Comparison of ENCODE assay signal across 14 cellular contexts in genomic region chr1:29569971-29570634, GRCh38.
A peak's percentile ranks its signal among the peaks of the same experiment; 100 is the strongest.
DNase-seq lines count a peak whose midpoint lies in the region; ATAC-seq, FAIRE-seq and TF ChIP-seq lines count a peak whose summit lies in the region.
"Had no signal": no experiment of that assay in that cellular context is flagged by ENCODE, and none has a peak within 500 bp of the region (broad histone marks: within the 10 kb centered on the region; RNA-seq: fewer than 3 reads in every experiment).

No MANE protein-coding gene starts in this region.

- no peak overlapping the region for H3K4me3 ChIP-seq in endothelial cell of umbilical vein (replicated peaks in 1 of 3; ENCODE audit: insufficient read depth in 1 of 3, low read depth in 1 of 3, low read length in 3 of 3)
- H3K4me3 ChIP-seq: thoracic aorta had no signal

- H3K36me3 ChIP-seq in endothelial cell of umbilical vein (ENCODE audit: control insufficient read depth in 2 of 2, extremely low read depth in 1 of 2, insufficient read depth in 2 of 2, low read length in 2 of 2), result no peaks in the 10 kb centered on the region
- H3K36me3 ChIP-seq: thoracic aorta had no signal

- no peak overlapping the region for H3K4me2 ChIP-seq in endothelial cell of umbilical vein (ENCODE audit: insufficient read depth, low read length)

- POLR2A ChIA-PET in endothelial cell of umbilical vein (lab: Charles Lee), result no interaction called here

- TF ChIP-seq POLR2A in endothelial cell of umbilical vein (IDR thresholded peaks at IDR 0.05; ENCODE audit: low read depth, low read length), result no peak

- no TSS peak for BruUV-seq in endothelial cell of umbilical vein (replicated peaks; lab: Mats Ljungman, UMichigan)

- TF ChIP-seq CTCF in endothelial cell of umbilical vein (IDR thresholded peaks at IDR 0.05; ENCODE audit: extremely low read depth in 1 of 2, insufficient read depth in 1 of 2, low read depth in 1 of 2, low read length in 2 of 2), result no peak

- FAIRE-seq in endothelial cell of umbilical vein (lab: Jason Lieb, UNC), result no peak
- FAIRE-seq: colon, D721Med, GM18507 had no signal

- no peaks in the 10 kb centered on the region for H3K4me1 ChIP-seq in endothelial cell of umbilical vein (ENCODE audit: control insufficient read depth, extremely low read depth, insufficient read depth, low read length)

- no peak for ATAC-seq in GM19452 (IDR thresholded peaks at IDR 0.05; ENCODE audit: unreplicated experiment)
- no peak for ATAC-seq in HG02970 (IDR thresholded peaks at IDR 0.05; ENCODE audit: low FRiP score, unreplicated experiment)
- ATAC-seq in GM18868 (IDR thresholded peaks at IDR 0.05; ENCODE audit: unreplicated experiment), result no peak

- H3K9me1 ChIP-seq in endothelial cell of umbilical vein (replicated peaks; ENCODE audit: control insufficient read depth, extremely low read depth, insufficient read depth, low read length), result no peaks in the 10 kb centered on the region

- H4K20me1 ChIP-seq in endothelial cell of umbilical vein (replicated peaks; ENCODE audit: control insufficient read depth, extremely low read depth, insufficient read depth, low read length), result no peaks in the 10 kb centered on the region

- intact Hi-C loops in endothelial cell of umbilical vein (cut with micrococcal nuclease), result no loop called here

- H3K79me2 ChIP-seq in endothelial cell of umbilical vein (ENCODE audit: control insufficient read depth, insufficient read depth, low read length), result no peaks in the 10 kb centered on the region

- dilution Hi-C loops in endothelial cell of umbilical vein (cut with MboI; ENCODE audit: extremely low pct_ligation_motif_present, low sequenced_read_pairs), result no loop called here

- no peaks in the 10 kb centered on the region for H3K9me3 ChIP-seq in endothelial cell of umbilical vein (replicated peaks; ENCODE audit: control insufficient read depth, insufficient read depth, low read length)

- no peak overlapping the region for H3K9ac ChIP-seq in endothelial cell of umbilical vein (replicated peaks; ENCODE audit: extremely low read depth, insufficient read depth, low read length)

- CTCF ChIA-PET in endothelial cell of umbilical vein (lab: Charles Lee), result no interaction called here

- H3K27me3 ChIP-seq in endothelial cell of umbilical vein (ENCODE audit: control insufficient read depth in 2 of 2, insufficient read depth in 2 of 2, low read length in 2 of 2), result no peaks in the 10 kb centered on the region

- DNase-seq in COLO668 (lab: John Stamatoyannopoulos, UW; ENCODE audit: unreplicated experiment), result peak; percentile 40
- DNase-seq in M059J (ENCODE audit: low read depth), result peak; percentile 100
- DNase-seq in endothelial cell of umbilical vein (ENCODE audit: low read depth, low spot score), result no peak
- peak; percentile 55 for DNase-seq in mucosa of gallbladder (ENCODE audit: low spot score)
- no peak for DNase-seq in DMS114 treated with DMSO at 0.1 percent for 48 hours (lab: John Stamatoyannopoulos, UW; ENCODE audit: unreplicated experiment)
- DNase-seq: NCI-H1092 treated with DMSO at 0.1 percent for 48 hours; stimulated activated CD4-positive, alpha-beta T cell treated with anti-CD3 and anti-CD28 coated beads, Interleukin-4, amount 100 ng/mL, for 24 hours had no signal

- no peak overlapping the region for H2AFZ ChIP-seq in endothelial cell of umbilical vein (ENCODE audit: low read depth, low read length)

- H3K27ac ChIP-seq in endothelial cell of umbilical vein (ENCODE audit: insufficient read depth, low read depth, low read length), result no peak overlapping the region
- H3K27ac ChIP-seq: thoracic aorta had no signal

TF ChIP-seq in endothelial cell of umbilical vein, 7 proteins besides CTCF, POLR2A, EP300 and RAD21:
- TF ChIP-seq FOS (IDR thresholded peaks at IDR 0.05; ENCODE audit: borderline replicate concordance, insufficient read depth, low read length), result peak; percentile 45
- TF ChIP-seq POLR2AphosphoS5 (IDR thresholded peaks at IDR 0.05; ENCODE audit: insufficient read depth, low read depth, low read length), result no peak

Comparison
In these comparisons a context has a peak if more than half of its experiments do, and no peak if none do; other contexts are left out.
1. DNase-seq: peak in COLO668 (single experiment), M059J (single experiment) and mucosa of gallbladder (single experiment); none in endothelial cell of umbilical vein (single experiment) and DMS114 treated with DMSO at 0.1 percent for 48 hours (single experiment).